ENCODE assay signal across 14 cellular contexts in the genomic region with DNA sequence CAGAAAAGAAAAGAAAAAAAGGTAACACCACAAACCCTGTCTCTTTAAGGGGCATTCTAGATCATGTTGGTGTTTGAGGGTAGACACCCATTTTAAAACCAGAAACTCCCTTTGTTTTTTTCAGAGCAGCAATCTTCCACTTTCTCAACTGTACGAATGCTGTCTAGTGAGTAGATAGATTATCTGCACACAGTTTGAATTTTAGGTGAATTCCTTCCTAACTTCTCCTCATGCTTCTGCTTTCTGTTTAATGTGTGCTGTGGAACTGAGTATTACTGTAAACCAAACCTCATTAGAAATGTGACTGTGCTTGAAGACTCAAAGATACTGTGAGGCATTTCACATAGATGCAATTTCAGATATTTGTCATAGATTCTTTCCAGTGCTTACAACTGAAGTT.
DNase-seq lines count a peak whose midpoint lies in the region; ATAC-seq lines count a peak whose summit lies in the region.
"Had no signal": no experiment of that assay in that cellular context is flagged by ENCODE, and none has a peak within 500 bp of the region (broad histone marks: within the 10 kb centered on the region; RNA-seq: fewer than 3 reads in every experiment).

No MANE protein-coding gene starts in this region.

- H3K27ac Mint-ChIP-seq in stimulated activated naive CD8-positive, alpha-beta T cell treated with anti-CD3 and anti-CD28 coated beads, Interleukin-15, Interleukin-2, amounts not matched to agents 100 ng/mL and 50 ng/mL, for 24 hours: peak overlapping the region; percentile 8
- no peak overlapping the region for H3K27ac Mint-ChIP-seq in activated CD4-positive, alpha-beta T cell treated with anti-CD3 and anti-CD28 coated beads, Interleukin-2, amount 10 ng/mL, durations not matched to agents 7 days and 5 days

- no peaks in the 10 kb centered on the region for H3K27me3 Mint-ChIP-seq in stimulated activated naive CD8-positive, alpha-beta T cell treated with anti-CD3 and anti-CD28 coated beads, Interleukin-15, Interleukin-2, amounts not matched to agents 100 ng/mL and 50 ng/mL, for 24 hours
- no peaks in the 10 kb centered on the region for H3K27me3 Mint-ChIP-seq in activated CD4-positive, alpha-beta T cell treated with anti-CD3 and anti-CD28 coated beads, Interleukin-2, amount 10 ng/mL, durations not matched to agents 7 days and 5 days

- no peaks in the 10 kb centered on the region for H3K4me1 Mint-ChIP-seq in stimulated activated naive CD8-positive, alpha-beta T cell treated with anti-CD3 and anti-CD28 coated beads, Interleukin-15, Interleukin-2, amounts not matched to agents 100 ng/mL and 50 ng/mL, for 24 hours (ENCODE audit: low read depth)
- no peaks in the 10 kb centered on the region for H3K4me1 Mint-ChIP-seq in activated CD4-positive, alpha-beta T cell treated with anti-CD3 and anti-CD28 coated beads, Interleukin-2, amount 10 ng/mL, durations not matched to agents 7 days and 5 days

- no peak overlapping the region for H3K4me3 Mint-ChIP-seq in stimulated activated naive CD8-positive, alpha-beta T cell treated with anti-CD3 and anti-CD28 coated beads, Interleukin-15, Interleukin-2, amounts not matched to agents 100 ng/mL and 50 ng/mL, for 24 hours
- no peak overlapping the region for H3K4me3 Mint-ChIP-seq in activated CD4-positive, alpha-beta T cell treated with anti-CD3 and anti-CD28 coated beads, Interleukin-2, amount 10 ng/mL, durations not matched to agents 7 days and 5 days

- no peak for DNase-seq in activated CD4-positive, CD25-positive, alpha-beta regulatory T cell (lab: John Stamatoyannopoulos, UW)
- DNase-seq in NCI-H187 treated with DMSO at 0.1 percent for 48 hours (lab: John Stamatoyannopoulos, UW): no peak
- no peak for DNase-seq in activated effector memory CD4-positive, alpha-beta T cell treated with anti-CD3 and anti-CD28 coated beads, Interleukin-2, amount 50 U/mL, for 16 hours
- DNase-seq in activated CD4-positive, alpha-beta T cell treated with anti-CD3 and anti-CD28 coated beads, Interleukin-2, amount 10 ng/mL, durations not matched to agents 7 days and 5 days: no peak
- DNase-seq: activated CD4-positive, alpha-beta T cell treated with anti-CD3 and anti-CD28 coated beads for 4 hours; activated naive CD4-positive, alpha-beta T cell treated with Interleukin-2 at 50 U/mL for 16 hours; cerebellar nuclear complex; NCI-H446 treated with DMSO at 0.1 percent for 48 hours; SIG-M5 had no signal

- POLR2A ChIA-PET in activated CD4-positive, alpha-beta T cell treated with anti-CD3 and anti-CD28 coated beads, Interleukin-2, amount 10 ng/mL, durations not matched to agents 7 days and 5 days (lab: Charles Lee): no interaction called here

- peak; percentile 36 to 48 for ATAC-seq in activated CD4-positive, CD25-positive, alpha-beta regulatory T cell treated with anti-CD3 and anti-CD28 coated beads, Interleukin-2, amount 50 U/mL, for 24 hours
- ATAC-seq in GM21529 (IDR thresholded peaks at IDR 0.05; ENCODE audit: unreplicated experiment) (peak; percentile 87), HG03108 (IDR thresholded peaks at IDR 0.05; ENCODE audit: unreplicated experiment) (peak; percentile 73)
- ATAC-seq: K562 had no signal

- CTCF ChIA-PET in activated CD4-positive, alpha-beta T cell treated with anti-CD3 and anti-CD28 coated beads, Interleukin-2, amount 10 ng/mL, durations not matched to agents 7 days and 5 days (lab: Charles Lee): no interaction called here

- no peaks in the 10 kb centered on the region for H3K9me3 Mint-ChIP-seq in stimulated activated naive CD8-positive, alpha-beta T cell treated with anti-CD3 and anti-CD28 coated beads, Interleukin-15, Interleukin-2, amounts not matched to agents 100 ng/mL and 50 ng/mL, for 24 hours
- no peaks in the 10 kb centered on the region for H3K9me3 Mint-ChIP-seq in activated CD4-positive, alpha-beta T cell treated with anti-CD3 and anti-CD28 coated beads, Interleukin-2, amount 10 ng/mL, durations not matched to agents 7 days and 5 days

- H3K36me3 Mint-ChIP-seq in stimulated activated naive CD8-positive, alpha-beta T cell treated with anti-CD3 and anti-CD28 coated beads, Interleukin-15, Interleukin-2, amounts not matched to agents 100 ng/mL and 50 ng/mL, for 24 hours (ENCODE audit: low read depth): peaks cover 50% of the 10 kb centered on the region
- peaks cover 19% of the 10 kb centered on the region for H3K36me3 Mint-ChIP-seq in activated CD4-positive, alpha-beta T cell treated with anti-CD3 and anti-CD28 coated beads, Interleukin-2, amount 10 ng/mL, durations not matched to agents 7 days and 5 days (ENCODE audit: low read depth)
